Comparison of ENCODE assay signal across 14 cellular contexts in genomic region chr21:31888936-31889371, GRCh38. TPM values are rescaled to one million over a fixed set of nuclear protein-coding genes. Genes with fewer than 3 reads are reported as not detected.
DNase-seq lines count a peak whose midpoint lies in the region; ATAC-seq and TF ChIP-seq lines count a peak whose summit lies in the region.
"Had no signal": no experiment of that assay in that cellular context is flagged by ENCODE, and none has a peak within 500 bp of the region (broad histone marks: within the 10 kb centered on the region; RNA-seq: fewer than 3 reads in every experiment).

No MANE protein-coding gene starts in this region.

- H2AFZ ChIP-seq in GM23338 (no peak overlapping the region), neuronal stem cell (ENCODE audit: low read length) (no peak overlapping the region)

- no peak overlapping the region for H4K8ac ChIP-seq in neuronal stem cell (ENCODE audit: low read depth, low read length)

- 0 out of 2 replicates have a peak, but pooled peaks cover 6% of the 10 kb centered on the region for H3F3A ChIP-seq in GM23338 (replicated peaks; ENCODE audit: low read depth)

- peak; percentile 86 for ATAC-seq in GM23338
- peak; percentile 85 for ATAC-seq in foreskin keratinocyte
- ATAC-seq in Right ventricle myocardium inferior, result no peak
- ATAC-seq in activated CD4-positive, alpha-beta T cell treated with anti-CD3 and anti-CD28 coated beads for 36 hours, result no peak

- H2AK5ac ChIP-seq in neuronal stem cell (ENCODE audit: low read depth, low read length), result no peak overlapping the region

- CTCF ChIA-PET in activated CD4-positive, alpha-beta T cell treated with anti-CD3 and anti-CD28 coated beads, Interleukin-2, amount 10 ng/mL, durations not matched to agents 7 days and 5 days (lab: Charles Lee), result interaction anchor here (0.6 kb wide), 1 partner anchor 13 kb away, joined by 3 read pairs; no protein-coding TSS in a partner anchor
- CTCF ChIA-PET in activated CD4-positive, alpha-beta T cell treated with anti-CD3 and anti-CD28 coated beads for 36 hours (lab: Charles Lee), result interaction anchor here (0.5 to 0.9 kb wide), 2 partner anchors 11 to 13 kb away, joined by 3 to 4 read pairs; no protein-coding TSS in a partner anchor

- no peak overlapping the region for H3K9ac ChIP-seq in neuronal stem cell (ENCODE audit: low read depth, low read length, poor library complexity)

- H3K27me3 Mint-ChIP-seq in GM23338 (ENCODE audit: insufficient read depth, low read depth, poor library complexity), result peaks cover 8% of the 10 kb centered on the region
- H3K27me3 Mint-ChIP-seq in activated CD4-positive, alpha-beta T cell treated with anti-CD3 and anti-CD28 coated beads, Interleukin-2, amount 10 ng/mL, durations not matched to agents 7 days and 5 days, result peaks cover 4% of the 10 kb centered on the region
- peaks cover 8% of the 10 kb centered on the region for H3K27me3 Mint-ChIP-seq in activated CD4-positive, alpha-beta T cell treated with anti-CD3 and anti-CD28 coated beads for 36 hours

- POLR2A ChIA-PET in activated CD4-positive, alpha-beta T cell treated with anti-CD3 and anti-CD28 coated beads, Interleukin-2, amount 10 ng/mL, durations not matched to agents 7 days and 5 days (lab: Charles Lee), result no interaction called here
- POLR2A ChIA-PET in activated CD4-positive, alpha-beta T cell treated with anti-CD3 and anti-CD28 coated beads for 36 hours (lab: Charles Lee), result interaction anchor here (0.5 kb wide), 1 partner anchor 917 kb away, joined by 9 read pairs; no protein-coding TSS in a partner anchor

- no peak overlapping the region for H3K4ac ChIP-seq in neuronal stem cell (ENCODE audit: low read length)

- no peak overlapping the region for H3K4me3 ChIP-seq in GM23338
- no peak overlapping the region for H3K4me3 ChIP-seq in NB4 (ENCODE audit: low read depth, low read length)
- no peak overlapping the region for H3K4me3 ChIP-seq in neuronal stem cell (ENCODE audit: low read length in 2 of 2)
- no peak overlapping the region for H3K4me3 ChIP-seq in left ventricle myocardium inferior

- H3K27me3 ChIP-seq in GM23338 (ENCODE audit: insufficient read depth) (no peaks in the 10 kb centered on the region), foreskin keratinocyte (no peaks in the 10 kb centered on the region), neuronal stem cell (ENCODE audit: control insufficient read depth in 3 of 3, insufficient read depth in 3 of 3, low read depth in 1 of 3, low read length in 3 of 3) (no peaks in the 10 kb centered on the region), left ventricle myocardium inferior (ENCODE audit: low read depth) (peaks cover 70% of the 10 kb centered on the region)

- no peak overlapping the region for H3K18ac ChIP-seq in neuronal stem cell (ENCODE audit: low read length)

- peaks cover 32% of the 10 kb centered on the region for H3K79me2 ChIP-seq in GM23338 (replicated peaks; ENCODE audit: insufficient read depth)

- peaks cover 6% of the 10 kb centered on the region for H3K79me1 ChIP-seq in neuronal stem cell (ENCODE audit: low read depth, low read length)

- no peak overlapping the region for H4K91ac ChIP-seq in neuronal stem cell (ENCODE audit: low read depth, low read length, poor library complexity)

- H2BK15ac ChIP-seq in neuronal stem cell (ENCODE audit: low read length), result no peak overlapping the region

- peaks cover 0 to 7% of the 10 kb centered on the region in 2 donors for H3K9me3 ChIP-seq in neuronal stem cell (replicated peaks in 1 of 2; ENCODE audit: control insufficient read depth in 2 of 2, insufficient read depth in 1 of 2, low read depth in 1 of 2, low read length in 2 of 2)
- no peaks in the 10 kb centered on the region for H3K9me3 ChIP-seq in left ventricle myocardium inferior (replicated peaks)

- 0 out of 2 replicates have a peak overlapping the region, but pooled peaks have one; percentile 1 for H3K4me2 ChIP-seq in GM23338
- H3K4me2 ChIP-seq in neuronal stem cell (ENCODE audit: insufficient read depth, low read length, poor library complexity, severe bottlenecking), result no peak overlapping the region

- TF ChIP-seq POLR2A in NB4 (IDR thresholded peaks at IDR 0.05; ENCODE audit: extremely low read depth, insufficient read length), result no peak

- H3K9me2 ChIP-seq in GM23338 (ENCODE audit: insufficient read depth), result no peaks in the 10 kb centered on the region

- DNase-seq in GM23338 (ENCODE audit: low spot score), result peak; percentile 88
- peak; percentile 64 for DNase-seq in NB4 (ENCODE audit: low read depth)
- DNase-seq in foreskin keratinocyte, result peak in 1 of 2 donors; percentile 65
- DNase-seq in neuronal stem cell (ENCODE audit: low spot score), result no peak
- DNase-seq in left ventricle myocardium inferior, result no peak
- no peak for DNase-seq in Right ventricle myocardium inferior (ENCODE audit: missing footprints)
- no peak for DNase-seq in activated CD4-positive, alpha-beta T cell treated with anti-CD3 and anti-CD28 coated beads, Interleukin-2, amount 10 ng/mL, durations not matched to agents 7 days and 5 days
- DNase-seq in activated CD4-positive, alpha-beta T cell treated with anti-CD3 and anti-CD28 coated beads for 36 hours, result no peak
- DNase-seq: activated naive CD8-positive, alpha-beta T cell treated with anti-CD3 and anti-CD28 coated beads for 36 hours; glutamatergic neuron; NCI-H1436; stimulated activated CD8-positive, alpha-beta memory T cell treated with anti-CD3 and anti-CD28 coated beads, Interleukin-4, amount 100 ng/mL, for 48 hours had no signal

- intact Hi-C loops in left ventricle myocardium inferior (cut with micrococcal nuclease) (no loop called here), Right ventricle myocardium inferior (cut with DNase I) (no loop called here)
- intact Hi-C loops in activated CD4-positive, alpha-beta T cell treated with anti-CD3 and anti-CD28 coated beads for 36 hours (cut with DNase I, micrococcal nuclease), result no loop called here

- WGBS in neuronal stem cell (ENCODE audit: extremely low coverage in 2 of 2, insufficient read length in 2 of 2, insufficient replicate concordance in 1 of 2), 2 donors, result no CpG with 5 or more reads among the region's 8 CpGs

- peaks cover 32% of the 10 kb centered on the region for H3K4me1 ChIP-seq in GM23338 (ENCODE audit: insufficient read depth)
- peaks cover 6% of the 10 kb centered on the region for H3K4me1 ChIP-seq in foreskin keratinocyte
- peaks cover 3 to 11% of the 10 kb centered on the region in 2 donors for H3K4me1 ChIP-seq in neuronal stem cell (ENCODE audit: control insufficient read depth in 2 of 2, insufficient read depth in 1 of 2, low read depth in 1 of 2, low read length in 2 of 2)
- no peaks in the 10 kb centered on the region for H3K4me1 ChIP-seq in left ventricle myocardium inferior

- no peaks in the 10 kb centered on the region for H3K9me3 Mint-ChIP-seq in GM23338
- H3K9me3 Mint-ChIP-seq in activated CD4-positive, alpha-beta T cell treated with anti-CD3 and anti-CD28 coated beads, Interleukin-2, amount 10 ng/mL, durations not matched to agents 7 days and 5 days, result peaks cover 2% of the 10 kb centered on the region
- H3K9me3 Mint-ChIP-seq in activated CD4-positive, alpha-beta T cell treated with anti-CD3 and anti-CD28 coated beads for 36 hours (ENCODE audit: low read depth), result no peaks in the 10 kb centered on the region
- H3K9me3 Mint-ChIP-seq: activated naive CD8-positive, alpha-beta T cell treated with anti-CD3 and anti-CD28 coated beads for 36 hours; T-helper 2 cell treated with Interferon-gamma antibody and Interleukin-4, amounts not matched to agents 5 μg/mL and 100 μg/mL, for 36 hours had no signal

- H3K27ac ChIP-seq in GM23338 (ENCODE audit: low read depth), result peak overlapping the region; percentile 12
- H3K27ac ChIP-seq in foreskin keratinocyte, result no peak overlapping the region
- peak overlapping the region; percentile 19 for H3K27ac ChIP-seq in neuronal stem cell (replicated peaks; ENCODE audit: low read length)
- no peak overlapping the region for H3K27ac ChIP-seq in left ventricle myocardium inferior (replicated peaks)

- H3K36me3 ChIP-seq in GM23338 (ENCODE audit: insufficient read depth) (no peaks in the 10 kb centered on the region), neuronal stem cell (replicated peaks in 1 of 2; ENCODE audit: control insufficient read depth in 2 of 2, insufficient read depth in 2 of 2, low read length in 2 of 2) (peaks cover 0 to 15% of the 10 kb centered on the region in 2 donors), left ventricle myocardium inferior (no peaks in the 10 kb centered on the region)

- peaks cover 31% of the 10 kb centered on the region for H3K4me1 Mint-ChIP-seq in GM23338
- H3K4me1 Mint-ChIP-seq in activated CD4-positive, alpha-beta T cell treated with anti-CD3 and anti-CD28 coated beads, Interleukin-2, amount 10 ng/mL, durations not matched to agents 7 days and 5 days, result no peaks in the 10 kb centered on the region
- no peaks in the 10 kb centered on the region for H3K4me1 Mint-ChIP-seq in activated CD4-positive, alpha-beta T cell treated with anti-CD3 and anti-CD28 coated beads for 36 hours
- H3K4me1 Mint-ChIP-seq: activated naive CD8-positive, alpha-beta T cell treated with anti-CD3 and anti-CD28 coated beads for 36 hours had no signal

- H3K23ac ChIP-seq in neuronal stem cell (ENCODE audit: low read depth, low read length, poor library complexity), result no peak overlapping the region

- TF ChIP-seq CTCF in GM23338 (conservative IDR thresholded peaks at IDR 0.05; ENCODE audit: low read depth in 2 of 2), result no peak
- no peak for TF ChIP-seq CTCF in NB4 (IDR thresholded peaks at IDR 0.05; ENCODE audit: low read depth, low read length)
- TF ChIP-seq CTCF in foreskin keratinocyte (conservative IDR thresholded peaks at IDR 0.05), result no peak
- no peak for TF ChIP-seq CTCF in left ventricle myocardium inferior (IDR thresholded peaks at IDR 0.05; ENCODE audit: borderline replicate concordance)

- H3K4me3 Mint-ChIP-seq in GM23338, result peak overlapping the region; percentile 38; the same call in 2 of the 3 replicates
- no peak overlapping the region for H3K4me3 Mint-ChIP-seq in activated CD4-positive, alpha-beta T cell treated with anti-CD3 and anti-CD28 coated beads, Interleukin-2, amount 10 ng/mL, durations not matched to agents 7 days and 5 days
- no peak overlapping the region for H3K4me3 Mint-ChIP-seq in activated CD4-positive, alpha-beta T cell treated with anti-CD3 and anti-CD28 coated beads for 36 hours
- H3K4me3 Mint-ChIP-seq: activated naive CD8-positive, alpha-beta T cell treated with anti-CD3 and anti-CD28 coated beads for 36 hours; T-helper 2 cell treated with Interferon-gamma antibody and Interleukin-4, amounts not matched to agents 5 μg/mL and 100 μg/mL, for 36 hours had no signal

- no peak overlapping the region for H2BK5ac ChIP-seq in neuronal stem cell (ENCODE audit: low read length)

- no peaks in the 10 kb centered on the region for H4K20me1 ChIP-seq in GM23338 (replicated peaks; ENCODE audit: insufficient read depth)

- H3K14ac ChIP-seq in neuronal stem cell (ENCODE audit: low read length), result no peak overlapping the region

- H3K27ac Mint-ChIP-seq in GM23338, result peak overlapping the region; percentile 92
- H3K27ac Mint-ChIP-seq in activated CD4-positive, alpha-beta T cell treated with anti-CD3 and anti-CD28 coated beads, Interleukin-2, amount 10 ng/mL, durations not matched to agents 7 days and 5 days, result no peak overlapping the region
- H3K27ac Mint-ChIP-seq in activated CD4-positive, alpha-beta T cell treated with anti-CD3 and anti-CD28 coated beads for 36 hours, result no peak overlapping the region
- H3K27ac Mint-ChIP-seq: activated naive CD8-positive, alpha-beta T cell treated with anti-CD3 and anti-CD28 coated beads for 36 hours; T-helper 2 cell treated with Interferon-gamma antibody and Interleukin-4, amounts not matched to agents 5 μg/mL and 100 μg/mL, for 36 hours had no signal

- no peak overlapping the region for H2BK120ac ChIP-seq in neuronal stem cell (ENCODE audit: low read depth, low read length)

- H3K36me3 Mint-ChIP-seq in GM23338 (ENCODE audit: low read depth), result no peaks in the 10 kb centered on the region
- no peaks in the 10 kb centered on the region for H3K36me3 Mint-ChIP-seq in activated CD4-positive, alpha-beta T cell treated with anti-CD3 and anti-CD28 coated beads, Interleukin-2, amount 10 ng/mL, durations not matched to agents 7 days and 5 days (ENCODE audit: low read depth)
- H3K36me3 Mint-ChIP-seq in activated CD4-positive, alpha-beta T cell treated with anti-CD3 and anti-CD28 coated beads for 36 hours (ENCODE audit: low read depth), result no peaks in the 10 kb centered on the region
- H3K36me3 Mint-ChIP-seq: activated naive CD8-positive, alpha-beta T cell treated with anti-CD3 and anti-CD28 coated beads for 36 hours had no signal

- H2BK12ac ChIP-seq in neuronal stem cell (ENCODE audit: low read length), result no peak overlapping the region

RNA-seq across cellular contexts. Expression of gene HUNK, which starts 16.1 kb away (rescaled TPM):
- 5.1 and 14.8 TPM in 2 replicates for total RNA-seq in GM23338 (2014; rRNA removed; shearing (Covaris generic))
- polyA plus RNA-seq in GM23338 (2016; fragmentation: Nextera tagmentation; extraction: Ambion mirVana) (1.6 and 2.9 TPM in 2 replicates), foreskin keratinocyte (0.06 and 0.22 TPM in 2 replicates)
- total RNA-seq in foreskin keratinocyte (0.17 and 0.42 TPM in 2 replicates), left ventricle myocardium inferior (0.44 TPM), Right ventricle myocardium inferior (0.08 TPM)
- polyA plus RNA-seq in neuronal stem cell (2013, experiment 1 of 2), result 5.4 TPM
- 5.4 TPM for polyA plus RNA-seq in neuronal stem cell (2013, experiment 2 of 2)
- total RNA-seq in activated CD4-positive, alpha-beta T cell treated with anti-CD3 and anti-CD28 coated beads, Interleukin-2, amount 10 ng/mL, durations not matched to agents 7 days and 5 days, result under 1 TPM; 0.15 to 0.17 TPM
- total RNA-seq in activated CD4-positive, alpha-beta T cell treated with anti-CD3 and anti-CD28 coated beads for 36 hours, result under 1 TPM; 0.02 to 0.27 TPM
- total RNA-seq: myocyte had no signal

Comparison
In these comparisons a context has a peak if more than half of its experiments do, and no peak if none do; other contexts are left out.
1. ATAC-seq: peak in GM23338 (single experiment) and foreskin keratinocyte (single experiment); none in Right ventricle myocardium inferior (single experiment) and activated CD4-positive, alpha-beta T cell treated with anti-CD3 and anti-CD28 coated beads for 36 hours (single experiment).
2. DNase-seq: peak in GM23338 (single experiment) and NB4 (single experiment); none in neuronal stem cell (single experiment), left ventricle myocardium inferior (single experiment), Right ventricle myocardium inferior (single experiment), activated CD4-positive, alpha-beta T cell treated with anti-CD3 and anti-CD28 coated beads, Interleukin-2, amount 10 ng/mL, durations not matched to agents 7 days and 5 days (single experiment) and activated CD4-positive, alpha-beta T cell treated with anti-CD3 and anti-CD28 coated beads for 36 hours (single experiment).
3. H3K27ac ChIP-seq: peak in GM23338 (single experiment) and neuronal stem cell (single experiment); none in foreskin keratinocyte (single experiment) and left ventricle myocardium inferior (single experiment).